ENCODE assay signal across 16 cellular contexts in genomic region chr3:190193210-190193609, GRCh38.
"Had no signal": no experiment of that assay in that cellular context is flagged by ENCODE, and none has a peak within 500 bp of the region (broad histone marks: within the 10 kb centered on the region; RNA-seq: fewer than 3 reads in every experiment).

No MANE protein-coding gene starts in this region.

- H3K4me3 Mint-ChIP-seq: activated CD8-positive, alpha-beta memory T cell treated with anti-CD3 and anti-CD28 coated beads, Interleukin-2, amount 10 ng/mL, durations not matched to agents 7 days and 5 days; central memory CD8-positive, alpha-beta T cell; nephron progenitor cell had no signal

- H3K36me3 ChIP-seq: colonic mucosa, left lung, sigmoid colon, spleen, thyroid gland had no signal

- H3K27ac Mint-ChIP-seq: activated CD8-positive, alpha-beta memory T cell treated with anti-CD3 and anti-CD28 coated beads, Interleukin-2, amount 10 ng/mL, durations not matched to agents 7 days and 5 days; activated T-helper 2 cell treated with anti-CD3 and anti-CD28 coated beads, Interferon-gamma antibody, Interleukin-2, Interleukin-4, amounts not matched to agents 10 μg/mL and 5 μg/mL and 100 μg/mL, durations not matched to agents 14 hours and 24 hours and 36 hours; nephron progenitor cell had no signal

- ATAC-seq: activated CD8-positive, alpha-beta memory T cell treated with anti-CD3 and anti-CD28 coated beads, Interleukin-2, amount 10 ng/mL, durations not matched to agents 7 days and 5 days; left lung had no signal

- DNase-seq: activated CD4-positive, alpha-beta T cell treated with anti-CD3 and anti-CD28 coated beads for 1 hour; activated CD4-positive, alpha-beta T cell treated with anti-CD3 and anti-CD28 coated beads, Interleukin-2, amount 50 U/mL, for 4 hours; activated CD8-positive, alpha-beta memory T cell treated with anti-CD3 and anti-CD28 coated beads, Interleukin-2, amount 10 ng/mL, durations not matched to agents 7 days and 5 days; activated naive CD4-positive, alpha-beta T cell treated with Interleukin-2 at 50 U/mL for 16 hours; anterior cingulate cortex; colonic mucosa; left lung; nephron progenitor cell; occipital lobe; posterior cingulate gyrus; sigmoid colon; spleen; T1000; thyroid gland had no signal

- H3K27me3 Mint-ChIP-seq: central memory CD8-positive, alpha-beta T cell had no signal

- H3K4me3 ChIP-seq: colonic mucosa, left lung, sigmoid colon, spleen, thyroid gland had no signal

- H3K9me3 ChIP-seq: colonic mucosa, left lung, sigmoid colon, spleen, thyroid gland had no signal

- H3K27me3 ChIP-seq: colonic mucosa, left lung, sigmoid colon, spleen, thyroid gland had no signal

- H3K4me1 Mint-ChIP-seq: activated CD8-positive, alpha-beta memory T cell treated with anti-CD3 and anti-CD28 coated beads, Interleukin-2, amount 10 ng/mL, durations not matched to agents 7 days and 5 days; central memory CD8-positive, alpha-beta T cell had no signal

- H3K9me3 Mint-ChIP-seq: activated T-helper 2 cell treated with anti-CD3 and anti-CD28 coated beads, Interferon-gamma antibody, Interleukin-2, Interleukin-4, amounts not matched to agents 10 μg/mL and 5 μg/mL and 100 μg/mL, durations not matched to agents 14 hours and 24 hours and 36 hours; central memory CD8-positive, alpha-beta T cell; nephron progenitor cell had no signal
